Comparison of ENCODE assay signal across 8 cellular contexts in the genomic region with DNA sequence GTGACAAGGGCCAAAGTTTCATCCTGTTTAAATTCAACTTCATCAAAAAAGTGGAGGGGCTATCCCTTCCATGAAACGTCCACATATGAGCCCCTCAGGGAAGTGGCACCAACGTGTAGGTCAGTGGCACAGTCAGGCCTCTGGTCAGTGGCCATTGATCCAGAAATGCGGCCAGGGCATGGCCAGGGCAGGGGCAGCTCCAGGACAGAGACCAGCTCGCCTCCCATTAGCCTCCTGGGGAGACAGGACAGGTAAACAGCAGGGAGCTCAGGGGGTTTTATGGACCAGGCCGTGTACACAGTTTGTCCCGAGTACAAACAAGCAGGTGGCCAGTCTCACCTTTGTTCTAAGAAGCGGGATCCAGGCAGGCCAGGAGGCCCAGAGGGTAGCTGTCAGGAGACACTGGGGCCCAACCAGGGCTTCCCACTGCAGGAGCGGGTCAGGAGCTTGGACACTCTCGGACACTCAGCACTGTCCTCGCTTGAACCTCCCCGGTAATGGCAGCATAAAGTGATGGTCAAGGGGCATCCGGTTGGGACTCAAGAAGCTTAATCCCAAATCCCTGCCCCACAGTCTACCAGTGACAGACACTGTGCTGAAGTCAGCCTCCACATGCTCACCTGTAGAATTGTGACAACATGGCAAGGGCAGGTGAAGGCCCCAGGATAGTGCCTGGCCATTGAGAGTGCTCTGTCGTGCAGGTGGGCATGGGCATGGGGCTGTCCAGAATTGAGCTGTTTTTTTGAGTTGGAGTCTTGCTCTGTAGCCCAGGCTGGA.
A peak's percentile ranks its signal among the peaks of the same experiment; 100 is the strongest.
DNase-seq lines count a peak whose midpoint lies in the region; ATAC-seq and TF ChIP-seq lines count a peak whose summit lies in the region.

No MANE protein-coding gene starts in this region.

- H3K27me3 ChIP-seq in thyroid gland: no peaks in the 10 kb centered on the region

- ATAC-seq in left colon: peak; percentile 41
- no peak for ATAC-seq in GM21576 (IDR thresholded peaks at IDR 0.05; ENCODE audit: unreplicated experiment)

- H3K27me3 Mint-ChIP-seq in T-helper 2 cell treated with Interferon-gamma antibody and Interleukin-4, amounts not matched to agents 5 μg/mL and 100 μg/mL, for 36 hours (ENCODE audit: low read depth): no peaks in the 10 kb centered on the region

- WGBS in thyroid gland, 2 donors: 75 to 78% methylated on average over 11 to 12 of the region's 13 CpGs

- H3K9me3 Mint-ChIP-seq in T-helper 2 cell treated with Interferon-gamma antibody and Interleukin-4, amounts not matched to agents 5 μg/mL and 100 μg/mL, for 36 hours: no peaks in the 10 kb centered on the region

- H3K4me1 ChIP-seq in thyroid gland: peaks cover 24 to 44% of the 10 kb centered on the region in 2 donors

- no peaks in the 10 kb centered on the region for H3K9me3 ChIP-seq in thyroid gland

- H3K4me3 Mint-ChIP-seq in T-helper 2 cell treated with Interferon-gamma antibody and Interleukin-4, amounts not matched to agents 5 μg/mL and 100 μg/mL, for 36 hours: peak overlapping the region; percentile 60

- peak overlapping the region; percentile 98 for H3K27ac Mint-ChIP-seq in T-helper 2 cell treated with Interferon-gamma antibody and Interleukin-4, amounts not matched to agents 5 μg/mL and 100 μg/mL, for 36 hours

- H3K4me3 ChIP-seq in thyroid gland (replicated peaks in 1 of 3): no peak overlapping the region

- no peaks in the 10 kb centered on the region for H3K36me3 ChIP-seq in thyroid gland

- TF ChIP-seq CTCF in VCaP (conservative IDR thresholded peaks at IDR 0.05) (no peak), thyroid gland (IDR thresholded peaks at IDR 0.05) (no peak)

- intact Hi-C loops in left colon (cut with DNase I, micrococcal nuclease) (no loop called here), thyroid gland (cut with DNase I) (no loop called here)

- no peak for DNase-seq in T-helper 2 cell treated with Interferon-gamma antibody and Interleukin-4, amounts not matched to agents 5 μg/mL and 100 μg/mL, for 36 hours (ENCODE audit: low spot score)
- DNase-seq in T-helper 2 cell: no peak
- DNase-seq in left colon: peak; percentile 30 to 43
- no peak for DNase-seq in thyroid gland
- DNase-seq in AG20443 (ENCODE audit: low spot score): no peak
- DNase-seq in NCI-H2107 treated with DMSO at 0.1 percent for 48 hours (lab: John Stamatoyannopoulos, UW; ENCODE audit: unreplicated experiment): no peak

- H3K27ac ChIP-seq in VCaP (peak overlapping the region; percentile 100), thyroid gland (peak overlapping the region; percentile 31 to 90 (median 62))

- TF ChIP-seq POLR2A in thyroid gland (IDR thresholded peaks at IDR 0.05): no peak

- H3K4me1 Mint-ChIP-seq in T-helper 2 cell treated with Interferon-gamma antibody and Interleukin-4, amounts not matched to agents 5 μg/mL and 100 μg/mL, for 36 hours (ENCODE audit: low read depth): peaks cover 28% of the 10 kb centered on the region

- peaks cover 2% of the 10 kb centered on the region for H3K36me3 Mint-ChIP-seq in T-helper 2 cell treated with Interferon-gamma antibody and Interleukin-4, amounts not matched to agents 5 μg/mL and 100 μg/mL, for 36 hours (ENCODE audit: low read depth)

Comparison
In these comparisons a context has a peak if more than half of its experiments do, and no peak if none do; other contexts are left out.
1. DNase-seq: peak in left colon (2 of 2); none in T-helper 2 cell treated with Interferon-gamma antibody and Interleukin-4, amounts not matched to agents 5 μg/mL and 100 μg/mL, for 36 hours (single experiment), T-helper 2 cell (0 of 5), thyroid gland (0 of 2), AG20443 (single experiment) and NCI-H2107 treated with DMSO at 0.1 percent for 48 hours (single experiment).